ENCODE assay signal across 9 cellular contexts in genomic region chr1:169680377-169681019, GRCh38. TPM values are rescaled to one million over a fixed set of nuclear protein-coding genes. Genes with fewer than 3 reads are reported as not detected.
DNase-seq lines count a peak whose midpoint lies in the region; ATAC-seq, FAIRE-seq and TF ChIP-seq lines count a peak whose summit lies in the region.
"Had no signal": no experiment of that assay in that cellular context is flagged by ENCODE, and none has a peak within 500 bp of the region (broad histone marks: within the 10 kb centered on the region; RNA-seq: fewer than 3 reads in every experiment).

No MANE protein-coding gene starts in this region.

- ATAC-seq in GM21390 (IDR thresholded peaks at IDR 0.05; ENCODE audit: unreplicated experiment) (peak; percentile 70), heart right ventricle (no peak)

- peak overlapping the region; percentile 21 for H2AFZ ChIP-seq in Loucy (ENCODE audit: low read length)

- H3K4me1 ChIP-seq in Loucy (ENCODE audit: insufficient read depth, low read length, poor library complexity, severe bottlenecking) (peaks cover 56% of the 10 kb centered on the region), heart right ventricle (peaks cover 0 to 20% (median 0%) of the 10 kb centered on the region in 9 donors)

- H3K9ac ChIP-seq in Loucy (ENCODE audit: low read depth, low read length, poor library complexity, severe bottlenecking): peak overlapping the region; percentile 43

- H3K36me3 ChIP-seq in Loucy (ENCODE audit: insufficient read depth, low read length) (no peaks in the 10 kb centered on the region), heart right ventricle (no peaks in the 10 kb centered on the region)
- H3K36me3 ChIP-seq: MG63 had no signal

- DNase-seq in GM12891 (ENCODE audit: insufficient read length, low spot score) (no peak), kidney glomerular epithelial cell (lab: John Stamatoyannopoulos, UW) (peak; percentile 23), NCI-H2081 (lab: John Stamatoyannopoulos, UW) (no peak), mesenteric fat pad (ENCODE audit: low spot score) (no peak), C1 segment of cervical spinal cord (lab: John Stamatoyannopoulos, UW) (no peak), heart right ventricle (no peak)
- DNase-seq: MG63 had no signal

- H3K4me2 ChIP-seq in Loucy (ENCODE audit: low read depth, low read length, poor library complexity, severe bottlenecking): peak overlapping the region; percentile 8

- no peak overlapping the region for H3K27ac ChIP-seq in heart right ventricle

- H3K9me3 ChIP-seq in Loucy (ENCODE audit: insufficient read depth, low read depth, low read length) (no peaks in the 10 kb centered on the region), heart right ventricle (no peaks in the 10 kb centered on the region)
- H3K9me3 ChIP-seq: MG63 had no signal

- no peak for TF ChIP-seq CTCF in Loucy (conservative IDR thresholded peaks at IDR 0.05; ENCODE audit: low read length)
- no peak for TF ChIP-seq CTCF in heart right ventricle (IDR thresholded peaks at IDR 0.05)

- TF ChIP-seq POLR2A in GM12891 (IDR thresholded peaks at IDR 0.05; ENCODE audit: low read depth, low read length): no peak

- 61 to 72% methylated on average over 6 of the region's 6 CpGs for WGBS in heart right ventricle, 2 donors

- H4K20me1 ChIP-seq in Loucy (ENCODE audit: insufficient read depth, low read length, poor library complexity, severe bottlenecking): no peaks in the 10 kb centered on the region

- no peaks in the 10 kb centered on the region for H3K79me2 ChIP-seq in Loucy (ENCODE audit: insufficient read depth, low read length)

- no peaks in the 10 kb centered on the region for H3K9me2 ChIP-seq in Loucy (replicated peaks; ENCODE audit: low read depth, low read length)

- FAIRE-seq in GM12891 (lab: Jason Lieb, UNC): peak; percentile 91

- intact Hi-C loops in heart right ventricle (cut with DNase I): no loop called here

- H3K27me3 ChIP-seq in Loucy (ENCODE audit: insufficient read depth, low read length, poor library complexity, severe bottlenecking) (no peaks in the 10 kb centered on the region), heart right ventricle (peaks cover 0 to 50% (median 23%) of the 10 kb centered on the region in 7 donors)

- H3K4me3 ChIP-seq in Loucy (ENCODE audit: low read length, poor library complexity, severe bottlenecking) (no peak overlapping the region), heart right ventricle (no peak overlapping the region)
- H3K4me3 ChIP-seq: MG63 had no signal

- H3F3A ChIP-seq in Loucy (ENCODE audit: low read depth): no peaks in the 10 kb centered on the region

TF ChIP-seq in GM12891, 5 proteins besides CTCF, POLR2A, EP300 and RAD21:
- no peak for TF ChIP-seq PAX5 (IDR thresholded peaks at IDR 0.05; ENCODE audit: insufficient read depth, low read length, severe bottlenecking)
- TF ChIP-seq SPI1 (IDR thresholded peaks at IDR 0.05; ENCODE audit: low read depth, low read length): no peak
- no peak for TF ChIP-seq POLR2AphosphoS5 (IDR thresholded peaks at IDR 0.05; ENCODE audit: low read depth, low read length)
- TF ChIP-seq TAF1 (IDR thresholded peaks at IDR 0.05; ENCODE audit: low read depth, low read length): no peak
- TF ChIP-seq POU2F2 (IDR thresholded peaks at IDR 0.05; ENCODE audit: low read depth, low read length): no peak

RNA-seq across cellular contexts. Expression of gene SELL, which starts 30.9 kb away (rescaled TPM):
- polyA plus RNA-seq in GM12891 (2012; ENCODE audit: low read depth, missing spikeins): 10.6 TPM
- total RNA-seq in mesenteric fat pad: 23.0 TPM
- total RNA-seq in heart right ventricle: 1 to 10 TPM; 1.3 to 8.5 (median 1.7) TPM
- 1 to 10 TPM in 1 of 2 donors, under 1 TPM in 1; 0.59 to 1.2 TPM for polyA plus RNA-seq in heart right ventricle

RNA-seq across cellular contexts. Expression of gene SELP, which starts 50.6 kb away (rescaled TPM):
- polyA plus RNA-seq in GM12891 (2012; ENCODE audit: low read depth, missing spikeins): 0.40 TPM
- total RNA-seq in mesenteric fat pad (13.4 TPM), heart right ventricle (10 to 100 TPM in 1 of 10 donors, 1 to 10 TPM in 9; 3.3 to 13.4 (median 6.6) TPM)
- 1 to 10 TPM; 4.2 to 5.4 TPM for polyA plus RNA-seq in heart right ventricle

RNA-seq across cellular contexts. Expression of gene SELE, which starts 53.4 kb away (rescaled TPM):
- polyA plus RNA-seq in GM12891 (2012; ENCODE audit: low read depth, missing spikeins): not detected
- total RNA-seq in mesenteric fat pad: 17.9 TPM
- total RNA-seq in heart right ventricle: 10 to 100 TPM in 2 of 10 donors, 1 to 10 TPM in 4, under 1 TPM in 4; 0.46 to 15.3 (median 2.2) TPM
- polyA plus RNA-seq in heart right ventricle: 1 to 10 TPM; 3.1 TPM
